ENCODE assay signal across 23 cellular contexts in the genomic region with DNA sequence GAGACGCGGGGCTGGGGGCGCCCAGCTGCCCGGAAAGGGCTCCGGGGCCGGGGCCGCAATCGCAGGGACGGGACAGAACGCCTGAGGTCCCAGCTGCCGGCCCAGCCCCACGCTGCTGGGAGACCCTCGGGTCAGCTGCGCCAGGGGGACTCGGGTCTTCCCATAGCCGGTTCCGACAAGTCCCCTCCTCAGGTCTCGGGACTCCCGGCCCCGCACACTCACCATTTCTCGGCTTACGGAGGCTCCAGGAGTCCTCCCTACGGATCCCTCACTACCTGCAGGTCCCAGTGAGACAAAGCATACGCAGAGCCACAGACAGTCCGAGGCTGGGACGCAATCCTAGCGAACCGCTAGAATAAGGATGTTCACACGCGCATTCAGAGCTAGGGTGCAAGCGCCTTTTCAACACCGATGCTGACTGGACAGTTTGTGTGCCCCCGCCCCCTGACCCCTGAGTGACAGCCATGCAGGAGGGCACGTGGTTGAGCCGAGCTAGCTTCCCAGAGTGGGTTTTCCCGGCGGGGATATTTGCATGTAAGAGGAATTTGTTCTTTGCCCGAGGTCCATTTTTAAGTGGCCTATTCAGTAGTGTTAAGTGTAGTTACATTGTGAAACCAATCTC. TPM values are rescaled to one million over a fixed set of nuclear protein-coding genes. Genes with fewer than 3 reads are reported as not detected.
DNase-seq lines count a peak whose midpoint lies in the region; TF ChIP-seq lines count a peak whose summit lies in the region.
"Had no signal": no experiment of that assay in that cellular context is flagged by ENCODE, and none has a peak within 500 bp of the region (broad histone marks: within the 10 kb centered on the region; RNA-seq: fewer than 3 reads in every experiment).

No MANE protein-coding gene starts in this region.

- CTCF ChIA-PET in PC-9 (lab: Charles Lee), result no interaction called here

- H2AFZ ChIP-seq in trophoblast cell (ENCODE audit: insufficient read depth, low read length, poor library complexity) (no peak overlapping the region), PC-9 (no peak overlapping the region)
- H2AFZ ChIP-seq: hepatocyte had no signal

- H3K27ac ChIP-seq in trophoblast cell (ENCODE audit: low read depth, low read length) (no peak overlapping the region), PC-9 (no peak overlapping the region)
- H3K27ac ChIP-seq: colonic mucosa, hepatocyte, skin epidermis, tibial nerve had no signal

- intact Hi-C loops in PC-9 (cut with micrococcal nuclease; ENCODE audit: unreplicated experiment), result no loop called here

- H3F3A ChIP-seq in PC-9 (ENCODE audit: insufficient read depth, low read depth), result no peaks in the 10 kb centered on the region

- no TSS peak for BruUV-seq in PC-9 (replicated peaks; lab: Mats Ljungman, UMichigan)

- H3K4me2 ChIP-seq in trophoblast cell (ENCODE audit: low read length) (no peak overlapping the region), PC-9 (no peak overlapping the region)
- H3K4me2 ChIP-seq: hepatocyte had no signal

- no peak overlapping the region for H2BK5ac ChIP-seq in trophoblast cell (ENCODE audit: low read depth, low read length, poor library complexity)

- H3K79me1 ChIP-seq in trophoblast cell (ENCODE audit: low read length), result no peaks in the 10 kb centered on the region

- H4K8ac ChIP-seq in trophoblast cell (ENCODE audit: low read depth, low read length), result no peak overlapping the region

- H2BK120ac ChIP-seq in trophoblast cell (ENCODE audit: insufficient read depth, low read length, poor library complexity), result no peak overlapping the region

- no peak overlapping the region for H2BK12ac ChIP-seq in trophoblast cell (ENCODE audit: low read length)

- H3K4me3 ChIP-seq in BE2C (ENCODE audit: low read depth, low read length) (peak overlapping the region; percentile 74), NT2/D1 (ENCODE audit: insufficient read length, low read depth) (peak overlapping the region; percentile 40), trophoblast cell (ENCODE audit: low read depth, low read length) (no peak overlapping the region), PC-9 (no peak overlapping the region)
- H3K4me3 ChIP-seq: colonic mucosa, hepatocyte, skin epidermis, tibial nerve had no signal

- H3K79me2 ChIP-seq in trophoblast cell (ENCODE audit: control insufficient read depth, insufficient read depth, low read length, poor library complexity) (no peaks in the 10 kb centered on the region), PC-9 (ENCODE audit: low read depth) (no peaks in the 10 kb centered on the region)
- H3K79me2 ChIP-seq: hepatocyte had no signal

- peak overlapping the region; percentile 70 for H3K9ac ChIP-seq in NT2/D1 (ENCODE audit: insufficient read length, low read depth)
- H3K9ac ChIP-seq in trophoblast cell (ENCODE audit: low read length), result no peak overlapping the region

- no peak overlapping the region for H2AK5ac ChIP-seq in trophoblast cell (ENCODE audit: low read length)

- no peak overlapping the region for H3K18ac ChIP-seq in trophoblast cell (ENCODE audit: low read length)

- no peak overlapping the region for H3K4ac ChIP-seq in trophoblast cell (ENCODE audit: low read depth, low read length)

- H3K4me1 ChIP-seq in BE2C (no peaks in the 10 kb centered on the region), NT2/D1 (ENCODE audit: insufficient read depth, insufficient read length) (peaks cover 6% of the 10 kb centered on the region), trophoblast cell (ENCODE audit: control insufficient read depth in 1 of 2, insufficient read depth in 2 of 2, low read length in 2 of 2) (no peaks in the 10 kb centered on the region), PC-9 (replicated peaks; ENCODE audit: insufficient read depth) (no peaks in the 10 kb centered on the region)
- H3K4me1 ChIP-seq: colonic mucosa, tibial nerve had no signal

- H4K91ac ChIP-seq in trophoblast cell (ENCODE audit: low read depth, low read length), result no peak overlapping the region

- H3K14ac ChIP-seq in trophoblast cell (ENCODE audit: low read length), result no peak overlapping the region

- WGBS in trophoblast cell (ENCODE audit: extremely low coverage, insufficient coverage, insufficient read length), result no CpG with 5 or more reads among the region's 38 CpGs

- H3K36me3 ChIP-seq in BE2C (no peaks in the 10 kb centered on the region), NT2/D1 (ENCODE audit: insufficient read depth, insufficient read length, low read length) (peaks cover 14% of the 10 kb centered on the region), trophoblast cell (ENCODE audit: control insufficient read depth in 1 of 2, insufficient read depth in 2 of 2, low read length in 2 of 2) (peaks cover 5 to 10% of the 10 kb centered on the region in 2 experiments), PC-9 (ENCODE audit: low read depth) (0 out of 2 replicates have a peak, but pooled peaks cover 3% of the 10 kb centered on the region)
- H3K36me3 ChIP-seq: colonic mucosa had no signal

- H4K20me1 ChIP-seq in PC-9 (ENCODE audit: insufficient read depth), result no peaks in the 10 kb centered on the region

- H4K12ac ChIP-seq in trophoblast cell (ENCODE audit: low read depth, low read length), result no peak overlapping the region

- no peaks in the 10 kb centered on the region for H3K27me3 ChIP-seq in BE2C
- no peaks in the 10 kb centered on the region for H3K27me3 ChIP-seq in NT2/D1 (ENCODE audit: insufficient read depth, insufficient read length)
- no peaks in the 10 kb centered on the region for H3K27me3 ChIP-seq in trophoblast cell (ENCODE audit: insufficient read depth, low read length)
- H3K27me3 ChIP-seq in PC-9 (ENCODE audit: insufficient read depth, low read depth), result no peaks in the 10 kb centered on the region
- H3K27me3 ChIP-seq: colonic mucosa, hepatocyte, tibial nerve had no signal

- TF ChIP-seq CTCF in BE2C (IDR thresholded peaks at IDR 0.05; ENCODE audit: low read depth, low read length), result no peak
- no peak for TF ChIP-seq CTCF in PC-9 (conservative IDR thresholded peaks at IDR 0.05)

- no peak overlapping the region for H3K23ac ChIP-seq in trophoblast cell (ENCODE audit: low read length)

- peak; percentile 72 for DNase-seq in BE2C
- peak; percentile 44 for DNase-seq in NT2/D1 (ENCODE audit: low read depth, low spot score)
- peak; percentile 60 for DNase-seq in iPS-NIHi11 (ENCODE audit: low spot score)
- DNase-seq in trophoblast cell, result peak; percentile 63 to 79
- no peak for DNase-seq in DMS53 (lab: John Stamatoyannopoulos, UW)
- DNase-seq in NCI-H2081 (lab: John Stamatoyannopoulos, UW), result no peak
- no peak for DNase-seq in PC-9
- no peak for DNase-seq in HPDE6-E6E7 (ENCODE audit: extremely low spot score)
- DNase-seq: activated CD4-positive, alpha-beta T cell treated with anti-CD3 and anti-CD28 coated beads, Interleukin-2, amount 10 ng/mL, durations not matched to agents 24 days and 14 days; colonic mucosa; COR-L47; islet precursor cell; mesendoderm; naive thymus-derived CD4-positive, alpha-beta T cell; NCI-H1436 treated with DMSO at 0.1 percent for 48 hours; NCI-H2171 treated with DMSO at 0.1 percent for 48 hours; NCI-H748 treated with DMSO at 0.1 percent for 48 hours; SIG-M5; stimulated activated naive CD4-positive, alpha-beta T cell treated with Interleukin-2 at 50 U/mL for 16 hours; T-cell had no signal

- POLR2A ChIA-PET in PC-9 (lab: Charles Lee; ENCODE audit: unreplicated experiment), result no interaction called here

- no peaks in the 10 kb centered on the region for H3K9me2 ChIP-seq in PC-9 (ENCODE audit: insufficient read depth)

- H3K9me3 ChIP-seq in BE2C (no peaks in the 10 kb centered on the region), NT2/D1 (ENCODE audit: insufficient read depth, low read length) (no peaks in the 10 kb centered on the region), trophoblast cell (ENCODE audit: insufficient read depth, low read depth, low read length) (no peaks in the 10 kb centered on the region), PC-9 (ENCODE audit: insufficient read depth, low read depth) (no peaks in the 10 kb centered on the region)
- H3K9me3 ChIP-seq: colonic mucosa, tibial nerve had no signal

RNA-seq across cellular contexts. Expression of a gene that starts 13.6 kb away (rescaled TPM):
- 2.8 TPM for polyA plus RNA-seq in BE2C (2012; ENCODE audit: insufficient read depth, insufficient read length, low read depth)
- polyA plus RNA-seq in trophoblast cell (2013), result 3.3 and 3.8 TPM in 2 replicates
- total RNA-seq in PC-9 (2021), result 7.5 and 8.9 TPM in 2 replicates

RNA-seq across cellular contexts. Expression of a gene that starts 13.7 kb away (rescaled TPM):
- polyA plus RNA-seq in BE2C (2012; ENCODE audit: insufficient read depth, insufficient read length, low read depth), result 21.7 TPM
- polyA plus RNA-seq in trophoblast cell (2013), result 20.6 and 22.2 TPM in 2 replicates
- total RNA-seq in PC-9 (2021), result 22.4 and 27.7 TPM in 2 replicates

RNA-seq across cellular contexts. Expression of a gene that starts 45.8 kb away (rescaled TPM):
- 3.0 TPM for polyA plus RNA-seq in BE2C (2012; ENCODE audit: insufficient read depth, insufficient read length, low read depth)
- 3.9 and 4.0 TPM in 2 replicates for polyA plus RNA-seq in trophoblast cell (2013)
- total RNA-seq in PC-9 (2021), result 8.3 and 14.8 TPM in 2 replicates

Comparison
In these comparisons a context has a peak if more than half of its experiments do, and no peak if none do; other contexts are left out.
1. DNase-seq: peak in BE2C (single experiment), NT2/D1 (single experiment), iPS-NIHi11 (single experiment) and trophoblast cell (2 of 2); none in DMS53 (single experiment), NCI-H2081 (0 of 2), PC-9 (0 of 2) and HPDE6-E6E7 (single experiment).
2. H3K4me3 ChIP-seq: peak in BE2C (single experiment) and NT2/D1 (single experiment); none in trophoblast cell (single experiment) and PC-9 (single experiment).